29 cellular contexts compared by ENCODE assay signal in the genomic region with DNA sequence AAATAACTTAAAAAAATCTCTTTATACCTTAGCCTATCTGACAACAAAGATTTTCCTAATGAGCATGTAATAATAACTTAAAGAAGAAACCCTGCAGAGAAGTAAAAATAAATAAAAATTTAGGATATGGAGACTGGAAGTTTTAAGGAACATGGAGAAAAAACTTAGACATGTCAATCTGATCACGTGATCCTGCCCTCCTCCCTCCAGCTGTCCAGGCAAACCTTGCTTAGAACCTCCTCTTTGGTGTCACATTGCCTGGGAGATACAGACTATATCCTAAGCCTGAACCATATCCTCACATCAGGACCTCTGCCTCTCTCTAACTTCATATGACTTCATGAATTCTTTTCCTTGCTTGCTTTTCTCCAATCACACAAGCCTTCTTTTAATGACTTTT.
"Had no signal": no experiment of that assay in that cellular context is flagged by ENCODE, and none has a peak within 500 bp of the region (broad histone marks: within the 10 kb centered on the region; RNA-seq: fewer than 3 reads in every experiment).

No MANE protein-coding gene starts in this region.

- H3K9me3 Mint-ChIP-seq: endodermal cell had no signal

- H3K4me3 Mint-ChIP-seq: dendritic cell treated with granulocyte-macrophage colony-stimulating factor and Interleukin-4, amounts not matched to agents 40 ng/mL and 50 ng/mL, for 4 days; effector memory CD8-positive, alpha-beta T cell; endodermal cell had no signal

- ATAC-seq: effector memory CD8-positive, alpha-beta T cell; esophagus mucosa; foreskin keratinocyte; gastrocnemius medialis; gastroesophageal sphincter; heart left ventricle; heart right ventricle had no signal

- H3K36me3 ChIP-seq: colonic mucosa, esophagus muscularis mucosa, esophagus squamous epithelium, gastrocnemius medialis, gastroesophageal sphincter, heart left ventricle, heart right ventricle had no signal

- DNase-seq: colonic mucosa; cortex of kidney; dermis blood vessel endothelial cell; dorsolateral prefrontal cortex; effector CD4-positive, alpha-beta T cell; effector CD8-positive, alpha-beta T cell; effector memory CD4-positive, alpha-beta T cell; effector memory CD8-positive, alpha-beta T cell; endodermal cell; erythroblast; esophagus squamous epithelium; foreskin fibroblast; foreskin keratinocyte; foreskin melanocyte; gastrocnemius medialis; glutamatergic neuron; head of caudate nucleus; heart left ventricle; heart right ventricle had no signal

- H3K27me3 Mint-ChIP-seq: dendritic cell treated with granulocyte-macrophage colony-stimulating factor and Interleukin-4, amounts not matched to agents 40 ng/mL and 50 ng/mL, for 4 days; effector memory CD8-positive, alpha-beta T cell had no signal

- H3K27ac Mint-ChIP-seq: dendritic cell treated with granulocyte-macrophage colony-stimulating factor and Interleukin-4, amounts not matched to agents 40 ng/mL and 50 ng/mL, for 4 days; effector memory CD8-positive, alpha-beta T cell; endodermal cell had no signal

- H3K27ac ChIP-seq: colonic mucosa, coronary artery, dorsolateral prefrontal cortex, epithelial cell of prostate, esophagus muscularis mucosa, esophagus squamous epithelium, foreskin keratinocyte, gastrocnemius medialis, gastroesophageal sphincter, heart left ventricle, heart right ventricle had no signal

- H3K9me3 ChIP-seq: colonic mucosa, esophagus muscularis mucosa, esophagus squamous epithelium, gastrocnemius medialis, gastroesophageal sphincter, heart left ventricle, heart right ventricle had no signal

- H3K4me1 ChIP-seq: colonic mucosa, esophagus muscularis mucosa, esophagus squamous epithelium, foreskin keratinocyte, gastrocnemius medialis, gastroesophageal sphincter, heart left ventricle, heart right ventricle had no signal

- H3K4me1 Mint-ChIP-seq: endodermal cell had no signal

- H3K27me3 ChIP-seq: colonic mucosa, dorsolateral prefrontal cortex, esophagus muscularis mucosa, esophagus squamous epithelium, foreskin keratinocyte, gastrocnemius medialis, gastroesophageal sphincter, heart left ventricle, heart right ventricle had no signal

- H3K4me3 ChIP-seq: colonic mucosa, coronary artery, dorsolateral prefrontal cortex, esophagus muscularis mucosa, esophagus squamous epithelium, gastrocnemius medialis, gastroesophageal sphincter, heart left ventricle, heart right ventricle had no signal

- FAIRE-seq: colon, endometrium, endothelial cell of umbilical vein, frontal cortex had no signal
